ENCODE assay signal across 1 cellular context in the genomic region with DNA sequence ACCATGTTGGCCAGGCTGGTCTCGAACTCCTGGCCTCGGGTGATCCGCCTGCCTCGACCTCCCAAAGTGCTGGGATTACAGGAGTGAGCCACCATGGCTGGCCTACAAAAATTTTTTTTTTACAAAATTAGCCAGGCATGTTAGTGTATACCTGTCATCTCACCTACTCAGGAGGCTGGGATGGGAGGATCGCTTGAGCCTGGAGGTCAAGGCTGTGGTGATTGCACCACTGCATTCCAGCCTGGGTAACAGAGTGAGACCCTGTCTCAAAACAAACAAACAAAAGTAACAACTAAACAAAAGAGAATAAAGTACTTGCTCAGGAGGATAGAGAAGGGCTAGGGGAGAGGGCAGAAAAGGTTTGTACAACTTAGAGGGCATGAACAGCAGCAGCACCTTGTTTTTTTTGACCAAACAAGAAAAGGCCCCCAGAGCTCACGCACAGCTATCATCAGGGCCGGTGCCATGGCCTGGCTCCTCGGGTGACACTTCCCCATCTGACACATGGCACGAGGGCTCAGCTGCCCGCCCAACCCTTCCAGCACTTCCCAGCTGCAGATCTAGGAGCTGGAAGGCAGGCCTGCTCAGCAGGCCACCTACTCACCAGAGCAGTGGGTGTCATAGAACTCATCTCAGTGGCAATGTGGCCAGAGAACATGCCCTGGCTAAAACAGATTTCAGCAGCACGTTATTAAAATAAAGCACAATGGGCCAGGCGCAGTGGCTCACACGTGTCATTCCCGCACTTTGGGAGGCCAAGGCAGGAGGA.
TF ChIP-seq lines count a peak whose summit lies in the region.

No MANE protein-coding gene starts in this region.

TF ChIP-seq in IMR-90, 13 proteins besides CTCF, POLR2A, EP300 and RAD21 (continued from another document):
- TF ChIP-seq CHD1 (IDR thresholded peaks at IDR 0.05; ENCODE audit: low read depth, low read length) (no peak), SMC3 (IDR thresholded peaks at IDR 0.05; ENCODE audit: low read depth, low read length) (no peak), RCOR1 (IDR thresholded peaks at IDR 0.05; ENCODE audit: insufficient replicate concordance, low read length) (no peak), NFE2L2 (IDR thresholded peaks at IDR 0.05; ENCODE audit: low read depth, low read length) (no peak), RFX5 (IDR thresholded peaks at IDR 0.05; ENCODE audit: low read depth, low read length) (no peak), MAFK (IDR thresholded peaks at IDR 0.05; ENCODE audit: low read depth, low read length) (no peak), CEBPB (IDR thresholded peaks at IDR 0.05; ENCODE audit: low read depth, low read length) (no peak), BHLHE40 (IDR thresholded peaks at IDR 0.05; ENCODE audit: low read depth, low read length) (no peak)
- TF ChIP-seq, protein P1, sequence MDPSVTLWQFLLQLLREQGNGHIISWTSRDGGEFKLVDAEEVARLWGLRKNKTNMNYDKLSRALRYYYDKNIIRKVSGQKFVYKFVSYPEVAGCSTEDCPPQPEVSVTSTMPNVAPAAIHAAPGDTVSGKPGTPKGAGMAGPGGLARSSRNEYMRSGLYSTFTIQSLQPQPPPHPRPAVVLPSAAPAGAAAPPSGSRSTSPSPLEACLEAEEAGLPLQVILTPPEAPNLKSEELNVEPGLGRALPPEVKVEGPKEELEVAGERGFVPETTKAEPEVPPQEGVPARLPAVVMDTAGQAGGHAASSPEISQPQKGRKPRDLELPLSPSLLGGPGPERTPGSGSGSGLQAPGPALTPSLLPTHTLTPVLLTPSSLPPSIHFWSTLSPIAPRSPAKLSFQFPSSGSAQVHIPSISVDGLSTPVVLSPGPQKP (IDR thresholded peaks at IDR 0.05; ENCODE audit: borderline replicate concordance, low read depth, low read length): no peak
